19 cellular contexts compared by ENCODE assay signal in the genomic region with DNA sequence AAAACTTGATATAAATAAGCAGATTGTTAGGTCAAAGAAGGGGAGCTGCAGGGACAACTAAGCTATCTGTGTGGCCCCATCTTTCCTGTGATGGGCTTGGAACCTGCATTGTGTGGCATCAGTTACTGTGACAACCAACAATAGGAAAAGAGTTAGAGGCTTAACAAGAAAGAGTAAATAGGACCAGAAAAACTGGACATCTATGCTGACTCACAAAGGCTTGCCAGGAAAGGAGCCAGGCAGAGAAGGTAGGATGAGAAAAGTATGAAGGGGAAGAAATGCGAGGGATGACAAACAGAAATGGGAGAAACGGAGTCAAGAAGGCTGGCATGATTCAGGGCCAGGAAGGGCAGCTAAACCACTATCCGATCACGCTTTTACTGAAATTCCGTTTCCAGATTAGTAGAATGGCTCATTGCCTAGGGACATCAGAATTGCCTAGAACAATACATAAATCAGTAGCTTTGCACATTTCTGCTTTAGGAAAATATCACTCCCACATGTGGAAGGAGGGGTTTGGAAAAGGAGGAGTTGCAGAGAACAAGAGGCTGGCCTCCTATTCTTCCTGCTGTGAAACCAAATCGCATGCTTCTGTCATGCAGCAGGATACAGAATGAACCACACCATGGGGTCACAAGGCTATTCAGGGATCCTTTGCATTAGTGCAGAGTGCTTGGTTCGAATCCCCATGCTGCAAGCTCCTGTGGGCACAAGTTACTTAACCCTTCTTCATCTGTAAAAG. TPM values are rescaled to one million over a fixed set of nuclear protein-coding genes. Genes with fewer than 3 reads are reported as not detected.
A peak's percentile ranks its signal among the peaks of the same experiment; 100 is the strongest.
DNase-seq lines count a peak whose midpoint lies in the region; ATAC-seq, FAIRE-seq and TF ChIP-seq lines count a peak whose summit lies in the region.
"Had no signal": no experiment of that assay in that cellular context is flagged by ENCODE, and none has a peak within 500 bp of the region (broad histone marks: within the 10 kb centered on the region; RNA-seq: fewer than 3 reads in every experiment).

No MANE protein-coding gene starts in this region.

- no peak for TF ChIP-seq POLR2A in H1 (IDR thresholded peaks at IDR 0.05; ENCODE audit: control extremely low read depth in 1 of 2, low read depth in 2 of 2, low read length in 2 of 2)

- no peak overlapping the region for H3K27ac Mint-ChIP-seq in stimulated activated naive CD8-positive, alpha-beta T cell treated with anti-CD3 and anti-CD28 coated beads, Interleukin-15, amount 100 ng/mL, for 72 hours
- no peak overlapping the region for H3K27ac Mint-ChIP-seq in activated CD8-positive, alpha-beta T cell treated with anti-CD3 and anti-CD28 coated beads, Interleukin-2, amount 10 ng/mL, durations not matched to agents 7 days and 5 days
- H3K27ac Mint-ChIP-seq: brain; CD4-positive, alpha-beta T cell had no signal

- H3K56ac ChIP-seq in H1 (replicated peaks; ENCODE audit: insufficient read length, low read depth, low read length) = no peak overlapping the region

- H4K91ac ChIP-seq in H1 (replicated peaks; ENCODE audit: insufficient read length, low read length) = no peak overlapping the region

- no peak overlapping the region for H2BK120ac ChIP-seq in H1 (replicated peaks; ENCODE audit: low read depth, low read length)

- CTCF ChIA-PET in H1 (lab: Charles Lee; ENCODE audit: partially characterized antibody) = interaction anchor here (0.7 to 3.0 kb wide), 9 partner anchors 10 to 949 kb away, joined by 3 to 13 read pairs (median 3); no protein-coding TSS in a partner anchor
- CTCF ChIA-PET in activated CD8-positive, alpha-beta T cell treated with anti-CD3 and anti-CD28 coated beads, Interleukin-2, amount 10 ng/mL, durations not matched to agents 7 days and 5 days (lab: Charles Lee) = interaction anchor here (1.0 kb wide), 1 partner anchor 33 kb away, joined by 3 read pairs; no protein-coding TSS in a partner anchor

- no peak overlapping the region for H3K4ac ChIP-seq in H1 (replicated peaks; ENCODE audit: insufficient read length, low read depth, low read length)

- H3K9me3 Mint-ChIP-seq in stimulated activated naive CD8-positive, alpha-beta T cell treated with anti-CD3 and anti-CD28 coated beads, Interleukin-15, amount 100 ng/mL, for 72 hours = no peaks in the 10 kb centered on the region
- H3K9me3 Mint-ChIP-seq in activated CD8-positive, alpha-beta T cell treated with anti-CD3 and anti-CD28 coated beads, Interleukin-2, amount 10 ng/mL, durations not matched to agents 7 days and 5 days (ENCODE audit: insufficient read depth) = no peaks in the 10 kb centered on the region
- H3K9me3 Mint-ChIP-seq: brain; CD4-positive, alpha-beta T cell had no signal

- H3K4me3 Mint-ChIP-seq in stimulated activated naive CD8-positive, alpha-beta T cell treated with anti-CD3 and anti-CD28 coated beads, Interleukin-15, amount 100 ng/mL, for 72 hours = no peak overlapping the region
- H3K4me3 Mint-ChIP-seq in activated CD8-positive, alpha-beta T cell treated with anti-CD3 and anti-CD28 coated beads, Interleukin-2, amount 10 ng/mL, durations not matched to agents 7 days and 5 days = no peak overlapping the region
- H3K4me3 Mint-ChIP-seq: CD4-positive, alpha-beta T cell had no signal

- H3K27me3 ChIP-seq in HUES48 (ENCODE audit: control insufficient read depth, insufficient read depth, low read length) (no peaks in the 10 kb centered on the region), H1 (replicated peaks in 1 of 4; ENCODE audit: control insufficient read depth in 3 of 4, extremely low read depth in 1 of 4, insufficient read depth in 3 of 4, low read length in 3 of 4) (no peaks in the 10 kb centered on the region), iPS DF 6.9 (ENCODE audit: control insufficient read depth, insufficient read depth, low read length) (no peaks in the 10 kb centered on the region), tibial artery (no peaks in the 10 kb centered on the region)
- H3K27me3 ChIP-seq: MG63 had no signal

- H3K4me1 Mint-ChIP-seq in stimulated activated naive CD8-positive, alpha-beta T cell treated with anti-CD3 and anti-CD28 coated beads, Interleukin-15, amount 100 ng/mL, for 72 hours = no peaks in the 10 kb centered on the region
- H3K4me1 Mint-ChIP-seq in activated CD8-positive, alpha-beta T cell treated with anti-CD3 and anti-CD28 coated beads, Interleukin-2, amount 10 ng/mL, durations not matched to agents 7 days and 5 days (ENCODE audit: low read depth) = no peaks in the 10 kb centered on the region

- H3K79me1 ChIP-seq in H1 (ENCODE audit: low read depth, low read length) = no peaks in the 10 kb centered on the region

- peak overlapping the region; percentile 65; the same call in 1 of the 2 replicates for H2AK5ac ChIP-seq in H1 (ENCODE audit: low read depth, low read length)

- H4K20me1 ChIP-seq in H1 (replicated peaks in 1 of 2; ENCODE audit: control insufficient read depth in 1 of 2, insufficient read depth in 2 of 2, low read length in 2 of 2) = no peaks in the 10 kb centered on the region

- H3K18ac ChIP-seq in H1 (ENCODE audit: extremely low read depth, low read length) = peak overlapping the region; percentile 72; the same call in 1 of the 2 replicates

- peaks cover 48% of the 10 kb centered on the region for H3K27me3 Mint-ChIP-seq in stimulated activated naive CD8-positive, alpha-beta T cell treated with anti-CD3 and anti-CD28 coated beads, Interleukin-15, amount 100 ng/mL, for 72 hours
- H3K27me3 Mint-ChIP-seq in activated CD8-positive, alpha-beta T cell treated with anti-CD3 and anti-CD28 coated beads, Interleukin-2, amount 10 ng/mL, durations not matched to agents 7 days and 5 days (ENCODE audit: low read depth) = peaks cover 22% of the 10 kb centered on the region

- TF ChIP-seq CTCF in H1 (IDR thresholded peaks at IDR 0.05; ENCODE audit: control extremely low read depth in 1 of 3, insufficient read depth in 1 of 3, low read depth in 1 of 3, low read length in 3 of 3) = no peak
- no peak for TF ChIP-seq CTCF in tibial artery (IDR thresholded peaks at IDR 0.05)

- H3K27ac ChIP-seq in HUES48 (ENCODE audit: low read depth, low read length) (peak overlapping the region; percentile 12), H1 (ENCODE audit: low read depth, low read length) (no peak overlapping the region), iPS DF 6.9 (ENCODE audit: low read length) (no peak overlapping the region), tibial artery (peak overlapping the region; percentile 28 to 34)
- H3K27ac ChIP-seq: prostate gland had no signal

- H3K36me3 Mint-ChIP-seq in activated CD8-positive, alpha-beta T cell treated with anti-CD3 and anti-CD28 coated beads, Interleukin-2, amount 10 ng/mL, durations not matched to agents 7 days and 5 days (ENCODE audit: low read depth) = no peaks in the 10 kb centered on the region
- H3K36me3 Mint-ChIP-seq: brain had no signal

- no peak overlapping the region for H3K23ac ChIP-seq in H1 (ENCODE audit: insufficient read length)

- peak; percentile 97 for FAIRE-seq in H1 (lab: Jason Lieb, UNC)
- FAIRE-seq: G401.6, HTR-8/SVneo had no signal

- peak overlapping the region; percentile 63; the same call in 1 of the 2 replicates for H2BK5ac ChIP-seq in H1 (ENCODE audit: low read depth, low read length)

- TF ChIP-seq RAD21 in H1 (IDR thresholded peaks at IDR 0.05 in 1 of 2, conservative IDR thresholded peaks at IDR 0.05 in 1 of 2; ENCODE audit: low read depth in 2 of 2, low read length in 2 of 2) = no peak

- DNase-seq in H1 (ENCODE audit: low read depth in 1 of 2, low spot score in 2 of 2) (peak; percentile 67), iPS DF 6.9 (ENCODE audit: low read depth, low spot score) (peak; percentile 90), tibial artery (no peak), H4 (ENCODE audit: low spot score) (no peak)
- no peak for DNase-seq in stimulated activated naive CD8-positive, alpha-beta T cell treated with anti-CD3 and anti-CD28 coated beads, Interleukin-15, amount 100 ng/mL, for 72 hours
- DNase-seq in activated CD8-positive, alpha-beta T cell treated with anti-CD3 and anti-CD28 coated beads, Interleukin-2, amount 10 ng/mL, durations not matched to agents 7 days and 5 days = no peak
- DNase-seq: activated CD4-positive, CD25-positive, alpha-beta regulatory T cell; CD4-positive, alpha-beta T cell; left colon; MG63; NCI-H2029 treated with DMSO at 0.1 percent for 48 hours; NCI-H748 treated with DMSO at 0.1 percent for 48 hours; T-helper 1 cell had no signal

- no peak overlapping the region for H2BK12ac ChIP-seq in H1 (ENCODE audit: low read depth, low read length)

- TF ChIP-seq EP300 in H1 (IDR thresholded peaks at IDR 0.05; ENCODE audit: borderline replicate concordance in 1 of 2, low read depth in 2 of 2, low read length in 2 of 2) = no peak

- H4K8ac ChIP-seq in H1 (ENCODE audit: extremely low read depth, insufficient read depth, low read length) = no peak overlapping the region

- H3K36me3 ChIP-seq in HUES48 (ENCODE audit: control insufficient read depth, insufficient read depth, low read length) = no peaks in the 10 kb centered on the region
- H3K36me3 ChIP-seq in H1 (ENCODE audit: control insufficient read depth in 2 of 4, insufficient read depth in 4 of 4, low read length in 3 of 4) = no peaks in the 10 kb centered on the region; a peak in 1 of 8 replicates
- H3K36me3 ChIP-seq in iPS DF 6.9 (ENCODE audit: control insufficient read depth, insufficient read depth, low read length) = no peaks in the 10 kb centered on the region
- no peaks in the 10 kb centered on the region for H3K36me3 ChIP-seq in tibial artery
- H3K36me3 ChIP-seq: MG63, prostate gland had no signal

- WGBS in H1 (ENCODE audit: extremely low coverage in 1 of 2, insufficient coverage in 1 of 2, insufficient read length in 1 of 2, insufficient replicate concordance in 2 of 2, low coverage in 1 of 2, low lambda C conversion rate in 2 of 2, missing lambda C conversion rate in 1 of 2), 2 experiments = 60% methylated on average over 7 of the region's 7 CpGs; no CpG with 5 or more reads in 1 of the 2 experiments
- WGBS in iPS DF 6.9 (ENCODE audit: insufficient coverage, insufficient read length) = no CpG with 5 or more reads among the region's 7 CpGs

- H3K4me3 ChIP-seq in HUES48 (ENCODE audit: low read depth, low read length) = no peak overlapping the region
- H3K4me3 ChIP-seq in H1 (ENCODE audit: extremely low read depth in 1 of 4, insufficient read depth in 2 of 4, low read depth in 3 of 4, low read length in 4 of 4) = peak overlapping the region in 1 of 4 experiments; percentile 9; a peak in 1 of 8 replicates
- no peak overlapping the region for H3K4me3 ChIP-seq in iPS DF 6.9 (ENCODE audit: low read length)
- no peak overlapping the region for H3K4me3 ChIP-seq in tibial artery
- H3K4me3 ChIP-seq: MG63, prostate gland had no signal

- H3K23me2 ChIP-seq in H1 (ENCODE audit: low read depth, low read length) = no peaks in the 10 kb centered on the region

- H2AFZ ChIP-seq in H1 (ENCODE audit: low read length) = no peak overlapping the region

- H3K9ac ChIP-seq in HUES48 (ENCODE audit: low read depth, low read length) = no peak overlapping the region
- no peak overlapping the region for H3K9ac ChIP-seq in H1 (replicated peaks in 1 of 4; ENCODE audit: extremely low read depth in 1 of 4, low read depth in 3 of 4, low read length in 3 of 4)

- intact Hi-C loops in tibial artery (cut with DNase I; ENCODE audit: low total_unique reads) = no loop called here

- H3K4me1 ChIP-seq in HUES48 (ENCODE audit: control insufficient read depth, insufficient read depth, low read length) (peaks cover 25% of the 10 kb centered on the region), H1 (replicated peaks in 1 of 4; ENCODE audit: control insufficient read depth in 3 of 4, insufficient read depth in 4 of 4, low read length in 3 of 4) (peaks cover 0 to 7% (median 4%) of the 10 kb centered on the region in 4 experiments; a peak in 3 of 7 replicates), iPS DF 6.9 (ENCODE audit: control insufficient read depth, insufficient read depth, low read length) (peaks cover 3% of the 10 kb centered on the region; the same call in 1 of the 2 replicates), tibial artery (peaks cover 0 to 68% (median 30%) of the 10 kb centered on the region in 4 donors)
- H3K4me1 ChIP-seq: prostate gland had no signal

- H4K5ac ChIP-seq in H1 (ENCODE audit: insufficient read length, low read depth, low read length) = no peak overlapping the region

- peak overlapping the region; percentile 37 to 47; a peak in 3 of 4 replicates for H3K4me2 ChIP-seq in H1 (ENCODE audit: insufficient read depth in 1 of 2, low read depth in 2 of 2, low read length in 2 of 2)

- no peak overlapping the region for H2BK15ac ChIP-seq in H1 (ENCODE audit: low read length)

- peak overlapping the region; percentile 8 for H2BK20ac ChIP-seq in H1 (ENCODE audit: low read length)

- no peak overlapping the region for H3K14ac ChIP-seq in H1 (ENCODE audit: insufficient read length)

- no peaks in the 10 kb centered on the region for H3K79me2 ChIP-seq in H1 (ENCODE audit: control insufficient read depth in 1 of 2, insufficient read depth in 2 of 2, low read length in 2 of 2)

- no peaks in the 10 kb centered on the region for H3K9me3 ChIP-seq in HUES48 (ENCODE audit: control insufficient read depth, insufficient read depth, low read length)
- no peaks in the 10 kb centered on the region for H3K9me3 ChIP-seq in H1 (ENCODE audit: insufficient read depth in 2 of 2, low read depth in 1 of 2, low read length in 1 of 2)
- H3K9me3 ChIP-seq in iPS DF 6.9 (ENCODE audit: control insufficient read depth, insufficient read depth, low read length) = no peaks in the 10 kb centered on the region
- H3K9me3 ChIP-seq in tibial artery = no peaks in the 10 kb centered on the region
- H3K9me3 ChIP-seq: MG63, prostate gland had no signal

- no peak for ATAC-seq in stimulated activated naive CD8-positive, alpha-beta T cell treated with anti-CD3 and anti-CD28 coated beads, Interleukin-15, amount 100 ng/mL, for 72 hours
- no peak for ATAC-seq in activated CD8-positive, alpha-beta T cell treated with anti-CD3 and anti-CD28 coated beads, Interleukin-2, amount 10 ng/mL, durations not matched to agents 7 days and 5 days
- no peak for ATAC-seq in GM21528 (IDR thresholded peaks at IDR 0.05; ENCODE audit: low FRiP score, unreplicated experiment)
- ATAC-seq: left colon had no signal

- POLR2A ChIA-PET in H1 (lab: Charles Lee; ENCODE audit: partially characterized antibody) = interaction anchor here (0.5 to 1.2 kb wide), 3 partner anchors 10 to 100 kb away, joined by 3 read pairs; no protein-coding TSS in a partner anchor
- POLR2A ChIA-PET in activated CD8-positive, alpha-beta T cell treated with anti-CD3 and anti-CD28 coated beads, Interleukin-2, amount 10 ng/mL, durations not matched to agents 7 days and 5 days (lab: Charles Lee) = no interaction called here

RNA-seq across cellular contexts. Expression of a gene that starts 7.3 kb away (rescaled TPM):
- total RNA-seq in H1 (2021; fragmentation: NEBNext Ultra II Directional; extraction: Animal tissue kit (Norgen Biotek cat#: 25700)) = 1.5 and 2.2 TPM in 2 replicates
- polyA plus RNA-seq in H1 (2011; rRNA removed) = 0.39 and 0.65 TPM in 2 replicates
- polyA plus RNA-seq in H1 (2011; cell fraction: cytosol; rRNA removed) = 0.80 TPM
- 1.3 TPM for polyA plus RNA-seq in H1 (2011; cell fraction: nucleus; rRNA removed)
- 0.85 to 1.3 TPM (median 1.0 TPM) in 4 replicates for polyA plus RNA-seq in H1 (2012, experiment 1 of 2)
- polyA plus RNA-seq in H1 (2012, experiment 2 of 2) = 0.16 TPM
- polyA plus RNA-seq in H1 (2013, experiment 1 of 2) = 0.79 TPM
- 0.88 TPM for polyA plus RNA-seq in H1 (2013, experiment 2 of 2)
- polyA minus RNA-seq in H1 (2011; rRNA and poly(A)+ RNA removed) = 1.9 and 2.8 TPM in 2 replicates
- 0.73 TPM for polyA minus RNA-seq in H1 (2011; cell fraction: cytosol; rRNA and poly(A)+ RNA removed)
- 4.5 TPM for polyA minus RNA-seq in H1 (2011; cell fraction: nucleus; rRNA and poly(A)+ RNA removed)
- 0.06 TPM in 1 of 2 replicates, not detected in the other for total RNA-seq in H4 (2014; rRNA removed; shearing (Covaris generic))
- total RNA-seq in activated CD8-positive, alpha-beta T cell treated with anti-CD3 and anti-CD28 coated beads, Interleukin-2, amount 10 ng/mL, durations not matched to agents 7 days and 5 days = not detected
- total RNA-seq: CD4-positive, alpha-beta T cell had no signal

Comparison
In these comparisons a context has a peak if more than half of its experiments do, and no peak if none do; other contexts are left out.
1. H3K27ac ChIP-seq: peak in HUES48 (single experiment) and tibial artery (2 of 2); none in H1 (single experiment) and iPS DF 6.9 (single experiment).
2. DNase-seq: peak in H1 (2 of 2) and iPS DF 6.9 (single experiment); none in tibial artery (0 of 2), H4 (single experiment), stimulated activated naive CD8-positive, alpha-beta T cell treated with anti-CD3 and anti-CD28 coated beads, Interleukin-15, amount 100 ng/mL, for 72 hours (0 of 2) and activated CD8-positive, alpha-beta T cell treated with anti-CD3 and anti-CD28 coated beads, Interleukin-2, amount 10 ng/mL, durations not matched to agents 7 days and 5 days (single experiment).